ENCODE assay signal across 8 cellular contexts in the genomic region with DNA sequence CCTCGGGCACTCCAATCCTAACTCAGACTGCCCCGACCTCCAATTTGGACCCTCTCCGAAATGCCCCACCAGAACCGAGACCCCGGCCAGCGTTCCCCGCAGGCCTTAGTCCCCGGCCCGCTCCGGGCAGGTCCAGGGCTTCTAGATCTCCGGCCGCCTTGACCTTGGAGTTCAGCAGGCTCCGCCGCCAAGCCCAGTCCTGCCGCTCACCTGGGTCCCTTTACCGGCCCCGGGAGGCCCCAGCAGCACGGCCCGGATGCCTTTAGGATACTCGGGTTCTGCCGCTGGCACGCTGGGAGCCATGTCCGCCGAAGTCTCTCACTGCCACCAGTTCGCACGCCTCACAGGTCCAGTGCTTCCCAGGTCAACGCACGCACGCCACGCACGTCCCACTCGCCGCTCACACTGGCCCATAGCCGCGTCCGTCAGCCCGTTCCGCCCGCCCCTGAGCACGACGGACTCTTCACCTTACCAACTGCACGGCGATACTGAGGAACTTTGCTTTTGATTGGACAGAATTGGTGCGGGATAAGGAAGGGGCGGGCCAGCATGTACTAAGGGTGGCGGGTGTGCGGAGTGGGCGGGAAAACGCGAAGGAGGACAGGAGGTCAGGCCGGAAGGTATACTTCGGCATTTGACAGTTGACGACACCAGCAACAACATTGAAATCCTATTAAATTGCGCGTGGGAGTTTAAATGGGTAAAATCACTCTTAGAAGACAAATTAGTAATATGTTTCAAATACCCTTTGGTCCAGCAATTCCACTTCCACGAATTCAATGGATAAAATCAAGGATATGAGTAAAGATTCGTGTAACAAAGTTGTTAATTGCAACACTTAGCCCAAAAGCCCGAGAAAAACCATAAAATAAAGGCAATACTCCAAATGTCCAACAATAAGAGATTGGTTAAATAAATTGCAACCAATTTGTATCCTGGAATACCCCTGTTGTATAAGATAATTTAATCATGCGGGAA. TPM values are rescaled to one million over a fixed set of nuclear protein-coding genes. Genes with fewer than 3 reads are reported as not detected.
A peak's percentile ranks its signal among the peaks of the same experiment; 100 is the strongest.
DNase-seq lines count a peak whose midpoint lies in the region; ATAC-seq and TF ChIP-seq lines count a peak whose summit lies in the region.

A gene (minus strand): TSS at position 358 of the 978 bp plus-strand sequence. CDS start 55 bp downstream, at position 303.

- DNase-seq in NCI-H187 (lab: John Stamatoyannopoulos, UW) (peak; percentile 82 to 92), T-helper 2 cell (peak; percentile 67 to 98 (median 83)), left ventricle myocardium superior (peak; percentile 98), prostate gland (ENCODE audit: low spot score) (peak; percentile 97)

- 4% methylated on average over 52 of the region's 59 CpGs for WGBS in prostate gland
- WGBS in urinary bladder = 6% methylated on average over 59 of the region's 59 CpGs

- H3K4me1 ChIP-seq in prostate gland (replicated peaks) = no peaks in the 10 kb centered on the region
- no peaks in the 10 kb centered on the region for H3K4me1 ChIP-seq in urinary bladder (ENCODE audit: insufficient read depth)

- peak; percentile 99 for ATAC-seq in GM18498 (IDR thresholded peaks at IDR 0.05; ENCODE audit: unreplicated experiment)
- peak; percentile 98 for ATAC-seq in HG02938 (IDR thresholded peaks at IDR 0.05; ENCODE audit: unreplicated experiment)
- peak; percentile 100 for ATAC-seq in left ventricle myocardium superior

- no peaks in the 10 kb centered on the region for H3K36me3 ChIP-seq in prostate gland
- H3K36me3 ChIP-seq in urinary bladder (ENCODE audit: insufficient read depth) = no peaks in the 10 kb centered on the region

- intact Hi-C loops in left ventricle myocardium superior (cut with micrococcal nuclease) = no loop called here
- intact Hi-C loops in prostate gland (cut with DNase I) = no loop called here

- peak; percentile 79 for TF ChIP-seq POLR2A in prostate gland (IDR thresholded peaks at IDR 0.05)

- H3K27me3 ChIP-seq in prostate gland (replicated peaks; ENCODE audit: insufficient read depth) = no peaks in the 10 kb centered on the region

- peak in 1 of 4 experiments; percentile 8 for TF ChIP-seq CTCF in prostate gland (IDR thresholded peaks at IDR 0.05)

- H3K9me3 ChIP-seq in prostate gland = no peaks in the 10 kb centered on the region

- H3K27ac ChIP-seq in angular gyrus (ENCODE audit: low read depth, low read length) (peak within 1 kb of the TSS; percentile 19), prostate gland (peak within 1 kb of the TSS; percentile 68 to 69), urinary bladder (ENCODE audit: low read depth) (peak within 1 kb of the TSS; percentile 66)

- H3K4me3 ChIP-seq in prostate gland = peak within 1 kb of the TSS; percentile 82 to 88
- peak within 1 kb of the TSS; percentile 67 for H3K4me3 ChIP-seq in urinary bladder (ENCODE audit: low read depth, low read length)

RNA-seq across cellular contexts. Expression of the gene that starts here (rescaled TPM):
- total RNA-seq in left ventricle myocardium superior (121 TPM), prostate gland (100 to 1,000 TPM; 120 to 123 TPM), urinary bladder (79.1 TPM)
- polyA plus RNA-seq in urinary bladder = 83.1 TPM

Comparison
In these comparisons a context has a peak if more than half of its experiments do, and no peak if none do; other contexts are left out.
1. Peak in every context shown above with its lines: DNase-seq, ATAC-seq, H3K4me3 ChIP-seq and H3K27ac ChIP-seq.